15 cellular contexts compared by ENCODE assay signal in the genomic region with DNA sequence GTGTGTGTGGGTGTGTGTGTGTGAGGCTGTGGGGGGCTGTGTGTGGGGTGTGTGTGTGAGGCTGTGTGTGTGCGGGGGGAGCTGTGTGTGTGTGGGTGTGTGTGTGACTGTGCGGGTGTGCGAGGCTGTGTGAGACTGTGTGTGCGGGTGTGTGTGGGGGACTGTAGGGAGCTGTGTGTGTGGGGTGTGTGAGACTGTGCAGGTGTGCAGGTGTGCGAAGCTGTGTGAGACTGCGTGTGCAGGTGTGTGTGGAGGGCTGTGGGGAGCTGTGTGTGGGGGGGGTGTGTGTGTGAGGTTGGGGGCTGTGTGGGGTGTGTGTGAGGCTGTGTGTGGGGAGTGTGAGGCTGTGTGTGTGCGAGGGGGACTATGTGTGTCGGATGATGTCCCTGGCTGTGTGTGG. TPM values are rescaled to one million over a fixed set of nuclear protein-coding genes. Genes with fewer than 3 reads are reported as not detected.
A peak's percentile ranks its signal among the peaks of the same experiment; 100 is the strongest.
DNase-seq lines count a peak whose midpoint lies in the region; ATAC-seq and TF ChIP-seq lines count a peak whose summit lies in the region.
"Had no signal": no experiment of that assay in that cellular context is flagged by ENCODE, and none has a peak within 500 bp of the region (broad histone marks: within the 10 kb centered on the region; RNA-seq: fewer than 3 reads in every experiment).

No MANE protein-coding gene starts in this region.

- TF ChIP-seq CTCF in HCT116 (IDR thresholded peaks at IDR 0.05 in 2 of 3, conservative IDR thresholded peaks at IDR 0.05 in 1 of 3; ENCODE audit: borderline replicate concordance in 1 of 3, insufficient read depth in 1 of 3, low read depth in 2 of 3, low read length in 2 of 3) = no peak
- TF ChIP-seq CTCF in osteocyte (IDR thresholded peaks at IDR 0.05) = no peak
- TF ChIP-seq CTCF in tibial nerve (IDR thresholded peaks at IDR 0.05) = no peak

- H3K4me3 Mint-ChIP-seq in activated T-cell treated with anti-CD3 and anti-CD28 coated beads, Interleukin-2, amount 50 U/mL, for 24 hours = peak overlapping the region; percentile 15
- H3K4me3 Mint-ChIP-seq in activated naive CD8-positive, alpha-beta T cell treated with anti-CD3 and anti-CD28 coated beads, Interleukin-2, amount 10 ng/mL, durations not matched to agents 7 days and 5 days = peak overlapping the region; percentile 75
- H3K4me3 Mint-ChIP-seq in osteocyte (ENCODE audit: unreplicated experiment) = no peak overlapping the region
- H3K4me3 Mint-ChIP-seq in effector memory CD8-positive, alpha-beta T cell = no peak overlapping the region
- H3K4me3 Mint-ChIP-seq: B cell; CD8-positive, alpha-beta T cell had no signal

- no peak overlapping the region for H2AFZ ChIP-seq in HCT116 (ENCODE audit: low read depth, low read length, poor library complexity, severe bottlenecking)

- H3K9me2 ChIP-seq in HCT116 (ENCODE audit: insufficient read depth) = no peaks in the 10 kb centered on the region

- intact Hi-C loops in HCT116 (cut with micrococcal nuclease) = no loop called here

- peak overlapping the region; percentile 24; the same call in 1 of the 2 replicates for H3K27ac ChIP-seq in HCT116 (ENCODE audit: low read depth, low read length)
- H3K27ac ChIP-seq in tibial nerve = no peak overlapping the region

- no peaks in the 10 kb centered on the region for H3K9me3 Mint-ChIP-seq in activated T-cell treated with anti-CD3 and anti-CD28 coated beads, Interleukin-2, amount 50 U/mL, for 24 hours
- H3K9me3 Mint-ChIP-seq in activated naive CD8-positive, alpha-beta T cell treated with anti-CD3 and anti-CD28 coated beads, Interleukin-2, amount 10 ng/mL, durations not matched to agents 7 days and 5 days = peaks cover 3% of the 10 kb centered on the region
- H3K9me3 Mint-ChIP-seq in osteocyte (ENCODE audit: unreplicated experiment) = no peaks in the 10 kb centered on the region
- H3K9me3 Mint-ChIP-seq in effector memory CD8-positive, alpha-beta T cell = no peaks in the 10 kb centered on the region
- H3K9me3 Mint-ChIP-seq: CD8-positive, alpha-beta T cell had no signal

- TF ChIP-seq POLR2A in HCT116 (IDR thresholded peaks at IDR 0.05; ENCODE audit: borderline replicate concordance, extremely low read depth, insufficient read depth, insufficient read length) = no peak
- TF ChIP-seq POLR2A in tibial nerve (IDR thresholded peaks at IDR 0.05) = no peak

- H3K9me3 ChIP-seq in HCT116 (ENCODE audit: control insufficient read depth in 1 of 2, insufficient read depth in 1 of 2, low read depth in 1 of 2, low read length in 2 of 2) = no peaks in the 10 kb centered on the region
- H3K9me3 ChIP-seq in tibial nerve = peaks cover 0 to 11% (median 0%) of the 10 kb centered on the region in 4 donors

- H3K4me3 ChIP-seq in HCT116 (replicated peaks in 1 of 2; ENCODE audit: low read depth in 1 of 2, low read length in 2 of 2) = no peak overlapping the region
- H3K4me3 ChIP-seq in tibial nerve = no peak overlapping the region

- no peaks in the 10 kb centered on the region for H3K27me3 ChIP-seq in HCT116 (ENCODE audit: insufficient read depth, low read length)
- peaks cover 0 to 27% of the 10 kb centered on the region in 2 donors for H3K27me3 ChIP-seq in tibial nerve

- no TSS peak for BruUV-seq in HCT116 (replicated peaks; lab: Mats Ljungman, UMichigan)

- RAD21 ChIA-PET in HCT116 (lab: Charles Lee; ENCODE audit: low non-redundant PET in 1 of 2, low total read pairs in 2 of 2, uncharacterized antibody in 2 of 2, unreplicated experiment in 2 of 2) = no interaction called here

- H3K4me1 ChIP-seq in HCT116 (ENCODE audit: control insufficient read depth in 1 of 2, insufficient read depth in 2 of 2, low read length in 2 of 2) (peaks cover 8 to 23% of the 10 kb centered on the region in 2 experiments), tibial nerve (peaks cover 0 to 8% (median 0%) of the 10 kb centered on the region in 4 donors)

- TF ChIP-seq RAD21 in HCT116 (IDR thresholded peaks at IDR 0.05; ENCODE audit: low read depth) = no peak

- H4K20me1 ChIP-seq in HCT116 (ENCODE audit: insufficient read depth) = no peaks in the 10 kb centered on the region; the same call in 1 of the 2 replicates

- H3K27ac Mint-ChIP-seq in activated T-cell treated with anti-CD3 and anti-CD28 coated beads, Interleukin-2, amount 50 U/mL, for 24 hours = no peak overlapping the region
- H3K27ac Mint-ChIP-seq in activated naive CD8-positive, alpha-beta T cell treated with anti-CD3 and anti-CD28 coated beads, Interleukin-2, amount 10 ng/mL, durations not matched to agents 7 days and 5 days = peak overlapping the region; percentile 86
- no peak overlapping the region for H3K27ac Mint-ChIP-seq in osteocyte (ENCODE audit: unreplicated experiment)
- no peak overlapping the region for H3K27ac Mint-ChIP-seq in effector memory CD8-positive, alpha-beta T cell
- H3K27ac Mint-ChIP-seq: B cell; CD8-positive, alpha-beta T cell had no signal

- no peak for ATAC-seq in HCT116
- ATAC-seq in activated naive CD8-positive, alpha-beta T cell treated with anti-CD3 and anti-CD28 coated beads, Interleukin-2, amount 10 ng/mL, durations not matched to agents 7 days and 5 days (ENCODE audit: low read depth) = no peak
- no peak for ATAC-seq in effector memory CD8-positive, alpha-beta T cell (replicated peaks)

- peaks cover 10% of the 10 kb centered on the region for H3K36me3 Mint-ChIP-seq in activated T-cell treated with anti-CD3 and anti-CD28 coated beads, Interleukin-2, amount 50 U/mL, for 24 hours (ENCODE audit: low read depth)
- H3K36me3 Mint-ChIP-seq in activated naive CD8-positive, alpha-beta T cell treated with anti-CD3 and anti-CD28 coated beads, Interleukin-2, amount 10 ng/mL, durations not matched to agents 7 days and 5 days = peaks cover 38% of the 10 kb centered on the region
- H3K36me3 Mint-ChIP-seq in osteocyte (ENCODE audit: unreplicated experiment) = peaks cover 18% of the 10 kb centered on the region
- no peaks in the 10 kb centered on the region for H3K36me3 Mint-ChIP-seq in effector memory CD8-positive, alpha-beta T cell (ENCODE audit: insufficient read depth)
- H3K36me3 Mint-ChIP-seq: CD8-positive, alpha-beta T cell had no signal

- H3K27me3 Mint-ChIP-seq in activated T-cell treated with anti-CD3 and anti-CD28 coated beads, Interleukin-2, amount 50 U/mL, for 24 hours = peaks cover 41% of the 10 kb centered on the region
- H3K27me3 Mint-ChIP-seq in activated naive CD8-positive, alpha-beta T cell treated with anti-CD3 and anti-CD28 coated beads, Interleukin-2, amount 10 ng/mL, durations not matched to agents 7 days and 5 days = no peaks in the 10 kb centered on the region
- no peaks in the 10 kb centered on the region for H3K27me3 Mint-ChIP-seq in osteocyte (ENCODE audit: unreplicated experiment)
- peaks cover 34 to 50% of the 10 kb centered on the region in 2 donors for H3K27me3 Mint-ChIP-seq in effector memory CD8-positive, alpha-beta T cell

- no peak overlapping the region for H3K4me2 ChIP-seq in HCT116 (ENCODE audit: low read length)

- no peak overlapping the region for H3K9ac ChIP-seq in HCT116 (ENCODE audit: low read length)

- CTCF ChIA-PET in HCT116 (lab: Charles Lee) = no interaction called here

- TF ChIP-seq EP300 in tibial nerve (IDR thresholded peaks at IDR 0.05) = no peak

- H3K36me3 ChIP-seq in HCT116 (ENCODE audit: control insufficient read depth in 1 of 2, insufficient read depth in 2 of 2, low read length in 2 of 2) (no peaks in the 10 kb centered on the region), tibial nerve (no peaks in the 10 kb centered on the region)

- H3K79me2 ChIP-seq in HCT116 (ENCODE audit: insufficient read depth, low read length) = peaks cover 7% of the 10 kb centered on the region; the same call in 1 of the 2 replicates

- WGBS in tibial nerve, 2 donors = 96% methylated on average over 6 to 8 of the region's 8 CpGs

- POLR2A ChIA-PET in HCT116 (lab: Charles Lee) = no interaction called here
- POLR2A ChIA-PET in activated naive CD8-positive, alpha-beta T cell treated with anti-CD3 and anti-CD28 coated beads, Interleukin-2, amount 10 ng/mL, durations not matched to agents 7 days and 5 days (lab: Charles Lee) = interaction anchor here (0.7 to 3.1 kb wide), 8 partner anchors 9 to 48 kb away, joined by 3 to 12 read pairs (median 4); no protein-coding TSS in a partner anchor

- H3K4me1 Mint-ChIP-seq in activated T-cell treated with anti-CD3 and anti-CD28 coated beads, Interleukin-2, amount 50 U/mL, for 24 hours (ENCODE audit: low read depth) = peaks cover 25% of the 10 kb centered on the region
- H3K4me1 Mint-ChIP-seq in activated naive CD8-positive, alpha-beta T cell treated with anti-CD3 and anti-CD28 coated beads, Interleukin-2, amount 10 ng/mL, durations not matched to agents 7 days and 5 days = peaks cover 44% of the 10 kb centered on the region
- H3K4me1 Mint-ChIP-seq in osteocyte (ENCODE audit: unreplicated experiment) = peaks cover 40% of the 10 kb centered on the region
- peaks cover 3 to 5% of the 10 kb centered on the region in 2 donors for H3K4me1 Mint-ChIP-seq in effector memory CD8-positive, alpha-beta T cell (ENCODE audit: low read depth in 2 of 2)

- no peak for DNase-seq in activated T-cell treated with anti-CD3 and anti-CD28 coated beads, Interleukin-2, amount 50 U/mL, for 24 hours
- DNase-seq in activated T-cell treated with anti-CD3 and anti-CD28 coated beads, Interleukin-2, amount 50 U/mL, for 48 hours = no peak
- DNase-seq in HCT116 (ENCODE audit: low read depth, low spot score) (no peak), osteocyte (ENCODE audit: extremely low spot score, unreplicated experiment) (peak; percentile 34), tibial nerve (ENCODE audit: low spot score in 2 of 2) (no peak)
- DNase-seq in activated naive CD8-positive, alpha-beta T cell treated with anti-CD3 and anti-CD28 coated beads, Interleukin-2, amount 10 ng/mL, durations not matched to agents 7 days and 5 days = no peak
- DNase-seq in effector memory CD8-positive, alpha-beta T cell = no peak
- DNase-seq in central memory CD4-positive, alpha-beta T cell = no peak
- DNase-seq: DND-41, GOT3, Kasumi-1, NCI-H1436, SHP77 had no signal

TF ChIP-seq in HCT116, 20 proteins besides CTCF, POLR2A, EP300 and RAD21 (continues in another document):
- TF ChIP-seq ZFX (IDR thresholded peaks at IDR 0.05) = no peak

RNA-seq across cellular contexts. Expression of gene AHRR, which starts 23.2 kb away (rescaled TPM):
- total RNA-seq in HCT116 (2021; ENCODE audit: unreplicated experiment) (12.7 TPM), osteocyte (54.9 and 55.8 TPM in 2 replicates), tibial nerve (1 to 10 TPM in 3 of 4 donors, not detected in 1; 1.0 to 4.8 (median 1.2) TPM)
- 2.5 and 3.2 TPM in 2 replicates for polyA plus RNA-seq in HCT116 (2012)
- 10 to 100 TPM; 35.7 to 41.6 TPM for total RNA-seq in activated naive CD8-positive, alpha-beta T cell treated with anti-CD3 and anti-CD28 coated beads, Interleukin-2, amount 10 ng/mL, durations not matched to agents 7 days and 5 days

Comparison
In these comparisons a context has a peak if more than half of its experiments do, and no peak if none do; other contexts are left out.
1. H3K4me3 Mint-ChIP-seq: peak in activated T-cell treated with anti-CD3 and anti-CD28 coated beads, Interleukin-2, amount 50 U/mL, for 24 hours (single experiment) and activated naive CD8-positive, alpha-beta T cell treated with anti-CD3 and anti-CD28 coated beads, Interleukin-2, amount 10 ng/mL, durations not matched to agents 7 days and 5 days (single experiment); none in osteocyte (single experiment) and effector memory CD8-positive, alpha-beta T cell (0 of 2).